ENCODE assay signal across 8 cellular contexts in genomic region chr2:219230201-219230540, GRCh38. TPM values are rescaled to one million over a fixed set of nuclear protein-coding genes. Genes with fewer than 3 reads are reported as not detected.
DNase-seq lines count a peak whose midpoint lies in the region; ATAC-seq and TF ChIP-seq lines count a peak whose summit lies in the region.

No MANE protein-coding gene starts in this region.

- peak overlapping the region; percentile 100 for H3K27ac Mint-ChIP-seq in Caco-2 (ENCODE audit: unreplicated experiment)
- peak overlapping the region; percentile 97 to 99 (median 99) for H3K27ac Mint-ChIP-seq in brain
- H3K27ac Mint-ChIP-seq in immature natural killer cell, result peak overlapping the region; percentile 92 to 98 (median 96)

- peaks cover 8% of the 10 kb centered on the region for H3K36me3 ChIP-seq in Caco-2 (ENCODE audit: control insufficient read depth, insufficient read depth, low read length)
- peaks cover 44% of the 10 kb centered on the region for H3K36me3 ChIP-seq in HAP-1 (replicated peaks)

- no peak for ATAC-seq in HG03442 (IDR thresholded peaks at IDR 0.05; ENCODE audit: unreplicated experiment)

- CTCF ChIA-PET in Caco-2 (lab: Charles Lee), result interaction anchor here (0.7 to 1.1 kb wide), 3 partner anchors 44 to 200 kb away, joined by 3 to 4 read pairs (median 3); no protein-coding TSS in a partner anchor

- H3K27me3 ChIP-seq in Caco-2 (replicated peaks; ENCODE audit: control insufficient read depth, insufficient read depth, low read length) (no peaks in the 10 kb centered on the region), HAP-1 (ENCODE audit: low read depth) (no peaks in the 10 kb centered on the region)

- intact Hi-C loops in Caco-2 (cut with micrococcal nuclease; ENCODE audit: unreplicated experiment), result no loop called here

- no peaks in the 10 kb centered on the region for H3K27me3 Mint-ChIP-seq in Caco-2 (ENCODE audit: insufficient read depth, unreplicated experiment)
- H3K27me3 Mint-ChIP-seq in brain, result peaks cover 11% of the 10 kb centered on the region
- H3K27me3 Mint-ChIP-seq in immature natural killer cell (ENCODE audit: low read depth in 3 of 3), result peaks cover 4 to 8% (median 6%) of the 10 kb centered on the region in 3 donors

- BruUV-seq in Caco-2 (replicated peaks; lab: Mats Ljungman, UMichigan), result TSS peak; percentile 56

- H3K4me3 ChIP-seq in Caco-2 (ENCODE audit: low read depth, low read length) (peak overlapping the region; percentile 54), HAP-1 (peak overlapping the region; percentile 68)

- H3K4me1 Mint-ChIP-seq in Caco-2 (ENCODE audit: low read depth, unreplicated experiment) (no peaks in the 10 kb centered on the region), brain (peaks cover 54% of the 10 kb centered on the region), immature natural killer cell (peaks cover 48 to 63% of the 10 kb centered on the region in 2 donors)

- POLR2A ChIA-PET in Caco-2 (lab: Charles Lee), result interaction anchor here (0.5 to 1.7 kb wide), 6 partner anchors 12 to 54 kb away, joined by 3 to 27 read pairs (median 6); partner anchors contain the start of genes ABCB6, CNPPD1, DNAJB2 and GLB1L

- H3K4me1 ChIP-seq in Caco-2 (0 out of 2 replicates have a peak, but pooled peaks cover 4% of the 10 kb centered on the region), HAP-1 (peaks cover 17% of the 10 kb centered on the region)

- TF ChIP-seq CTCF in Caco-2 (IDR thresholded peaks at IDR 0.05; ENCODE audit: insufficient read depth in 1 of 2, low read depth in 1 of 2, low read length in 1 of 2, severe bottlenecking in 1 of 2, unreplicated experiment in 1 of 2) (no peak), brain (conservative IDR thresholded peaks at IDR 0.05) (no peak)

- H3K36me3 Mint-ChIP-seq in Caco-2 (ENCODE audit: insufficient read depth, unreplicated experiment), result peaks cover 37% of the 10 kb centered on the region
- H3K36me3 Mint-ChIP-seq in brain, result peaks cover 53% of the 10 kb centered on the region
- peaks cover 25 to 40% (median 25%) of the 10 kb centered on the region in 3 donors for H3K36me3 Mint-ChIP-seq in immature natural killer cell

- DNase-seq in Caco-2 (peak in 1 of 2 experiments; percentile 65), HAP-1 (ENCODE audit: low spot score in 2 of 2) (peak; percentile 12 to 60), immature natural killer cell (peak in 1 of 3 donors; percentile 38), cortex of kidney (lab: John Stamatoyannopoulos, UW) (no peak)
- DNase-seq in stimulated activated CD4-positive, alpha-beta T cell treated with anti-CD3 and anti-CD28 coated beads, Interleukin-12 subunit alpha, Interleukin-12 subunit beta, amount 100 ng/mL, for 4 hours, result peak; percentile 47

- H3K9me3 ChIP-seq in Caco-2 (no peaks in the 10 kb centered on the region), HAP-1 (no peaks in the 10 kb centered on the region)

- no peaks in the 10 kb centered on the region for H3K9me3 Mint-ChIP-seq in Caco-2 (ENCODE audit: unreplicated experiment)
- peaks cover 0 to 3% (median 0%) of the 10 kb centered on the region in 5 experiments for H3K9me3 Mint-ChIP-seq in brain
- no peaks in the 10 kb centered on the region for H3K9me3 Mint-ChIP-seq in immature natural killer cell

- H3K4me3 Mint-ChIP-seq in Caco-2 (ENCODE audit: unreplicated experiment), result peak overlapping the region; percentile 100
- H3K4me3 Mint-ChIP-seq in brain, result peak overlapping the region; percentile 96 to 100 (median 100)
- H3K4me3 Mint-ChIP-seq in immature natural killer cell, result peak overlapping the region; percentile 91 to 98 (median 96)

- in situ Hi-C loops in HAP-1 (cut with MboI; ENCODE audit: low sequenced_read_pairs), result no loop called here

TF ChIP-seq in PFSK-1, 5 proteins besides CTCF, POLR2A, EP300 and RAD21:
- TF ChIP-seq REST (IDR thresholded peaks at IDR 0.05; ENCODE audit: insufficient read depth in 1 of 2, low read depth in 2 of 2, low read length in 2 of 2) (no peak), POLR2AphosphoS5 (IDR thresholded peaks at IDR 0.05; ENCODE audit: low read depth, low read length) (0 out of 2 replicates have a peak, but pooled peaks have one; percentile 4)

RNA-seq across cellular contexts. Expression of gene ANKZF1, which starts 0.6 kb away (rescaled TPM):
- total RNA-seq in Caco-2 (2022), result 50.7 and 51.5 TPM in 2 replicates
- 39.4 TPM for polyA plus RNA-seq in PFSK-1 (2012; ENCODE audit: insufficient read length, low read depth)
- polyA plus RNA-seq in brain (ENCODE audit: insufficient read depth, low read depth, low replicate concordance) (19.2 TPM), immature natural killer cell (10 to 100 TPM; 11.5 to 28.6 (median 22.4) TPM)

RNA-seq across cellular contexts. Expression of gene ATG9A, which starts 0.7 kb away (rescaled TPM):
- 59.6 and 62.9 TPM in 2 replicates for total RNA-seq in Caco-2 (2022)
- 63.9 TPM for polyA plus RNA-seq in PFSK-1 (2012; ENCODE audit: insufficient read length, low read depth)
- polyA plus RNA-seq in brain (ENCODE audit: insufficient read depth, low read depth, low replicate concordance), result 59.1 TPM
- polyA plus RNA-seq in immature natural killer cell, result 10 to 100 TPM in 2 of 3 donors, 1 to 10 TPM in 1; 8.6 to 31.9 (median 14.8) TPM

RNA-seq across cellular contexts. Expression of gene ABCB6, which starts 11.4 kb away (rescaled TPM):
- total RNA-seq in Caco-2 (2022), result 66.0 and 68.6 TPM in 2 replicates
- 47.2 TPM for polyA plus RNA-seq in PFSK-1 (2012; ENCODE audit: insufficient read length, low read depth)
- polyA plus RNA-seq in brain (ENCODE audit: insufficient read depth, low read depth, low replicate concordance) (24.3 TPM), immature natural killer cell (1 to 10 TPM in 2 of 3 donors, under 1 TPM in 1; 0.21 to 3.7 (median 1.2) TPM)

RNA-seq across cellular contexts. Expression of gene GLB1L, which starts 15.1 kb away (rescaled TPM):
- total RNA-seq in Caco-2 (2022), result 3.3 and 4.3 TPM in 2 replicates
- 1.3 TPM for polyA plus RNA-seq in PFSK-1 (2012; ENCODE audit: insufficient read length, low read depth)
- polyA plus RNA-seq in brain (ENCODE audit: insufficient read depth, low read depth, low replicate concordance) (5.5 TPM), immature natural killer cell (1 to 10 TPM in 1 of 3 donors, under 1 TPM in 1, not detected in 1; 0.44 to 1.0 TPM)

RNA-seq across cellular contexts. Expression of gene STK16, which starts 15.1 kb away (rescaled TPM):
- 26.1 and 26.6 TPM in 2 replicates for total RNA-seq in Caco-2 (2022)
- polyA plus RNA-seq in PFSK-1 (2012; ENCODE audit: insufficient read length, low read depth), result 17.9 TPM
- polyA plus RNA-seq in brain (ENCODE audit: insufficient read depth, low read depth, low replicate concordance) (41.2 TPM), immature natural killer cell (10 to 100 TPM; 26.8 to 35.3 (median 27.6) TPM)
